ENCODE assay signal across 1 cellular context in genomic region chr22:27476729-27477128, GRCh38.
TF ChIP-seq lines count a peak whose summit lies in the region.

No MANE protein-coding gene starts in this region.

TF ChIP-seq in IMR-90, 13 proteins besides CTCF, POLR2A, EP300 and RAD21 (continued from another document):
- TF ChIP-seq MXI1 (IDR thresholded peaks at IDR 0.05; ENCODE audit: borderline replicate concordance, low read depth, low read length) (no peak), MAZ (IDR thresholded peaks at IDR 0.05; ENCODE audit: borderline replicate concordance, low read depth, low read length) (peak; percentile 40; the same call in 1 of the 2 replicates)
- TF ChIP-seq, protein P1, sequence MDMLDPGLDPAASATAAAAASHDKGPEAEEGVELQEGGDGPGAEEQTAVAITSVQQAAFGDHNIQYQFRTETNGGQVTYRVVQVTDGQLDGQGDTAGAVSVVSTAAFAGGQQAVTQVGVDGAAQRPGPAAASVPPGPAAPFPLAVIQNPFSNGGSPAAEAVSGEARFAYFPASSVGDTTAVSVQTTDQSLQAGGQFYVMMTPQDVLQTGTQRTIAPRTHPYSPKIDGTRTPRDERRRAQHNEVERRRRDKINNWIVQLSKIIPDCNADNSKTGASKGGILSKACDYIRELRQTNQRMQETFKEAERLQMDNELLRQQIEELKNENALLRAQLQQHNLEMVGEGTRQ (IDR thresholded peaks at IDR 0.05; ENCODE audit: low read depth, low read length), result 0 out of 2 replicates have a peak, but pooled peaks have one; percentile 18
